Comparison of ENCODE assay signal across 1 cellular context in the genomic region with DNA sequence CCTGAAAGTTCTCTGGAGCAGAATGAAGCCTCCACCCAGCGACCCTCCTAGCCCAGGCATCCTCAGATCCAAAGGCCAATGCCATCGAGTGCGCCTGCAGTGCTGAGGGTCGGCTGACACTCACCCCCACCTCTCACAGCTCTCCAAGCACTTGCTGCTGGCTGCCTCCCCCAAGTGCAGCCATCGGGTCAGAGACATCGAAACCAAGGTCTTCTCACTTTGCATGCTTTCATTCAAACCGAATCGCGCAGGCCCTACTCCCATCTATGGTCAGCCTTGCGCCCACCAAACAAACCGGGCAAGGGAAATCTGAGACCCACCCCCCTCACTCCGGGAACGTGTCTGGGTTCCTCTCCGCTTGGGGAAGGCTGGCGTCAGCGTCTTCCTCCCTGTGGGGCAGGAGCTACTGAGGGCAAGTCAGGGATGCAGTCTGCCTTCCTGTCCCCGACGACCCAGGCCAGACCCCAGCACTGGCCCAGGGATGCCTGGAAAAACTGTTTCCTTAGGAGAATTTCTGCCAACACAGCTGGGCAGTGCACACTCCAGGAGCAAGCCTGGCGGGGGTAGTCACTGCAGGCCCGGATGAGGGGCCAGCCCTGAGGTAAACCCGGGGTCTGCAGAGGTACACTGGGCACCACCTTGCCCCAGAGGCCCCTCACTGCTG.
TF ChIP-seq lines count a peak whose summit lies in the region.

No MANE protein-coding gene starts in this region.

TF ChIP-seq in HCT116, 20 proteins besides CTCF, POLR2A, EP300 and RAD21 (continued from another document):
- TF ChIP-seq EGR1 (IDR thresholded peaks at IDR 0.05; ENCODE audit: low read depth) (no peak), ELF1 (IDR thresholded peaks at IDR 0.05; ENCODE audit: borderline replicate concordance, low read depth) (no peak), YY1 (IDR thresholded peaks at IDR 0.05; ENCODE audit: extremely low read depth, insufficient replicate concordance, low read depth, low read length) (no peak), CEBPB (IDR thresholded peaks at IDR 0.05; ENCODE audit: low read depth) (no peak), JUND (IDR thresholded peaks at IDR 0.05) (no peak), SRF (IDR thresholded peaks at IDR 0.05; ENCODE audit: low read depth) (no peak), EZH2 (IDR thresholded peaks at IDR 0.05) (no peak), TCF7L2 (IDR thresholded peaks at IDR 0.05; ENCODE audit: borderline replicate concordance, extremely low read depth, insufficient read depth, insufficient read length) (no peak), SP1 (IDR thresholded peaks at IDR 0.05; ENCODE audit: low read depth) (no peak), POLR2AphosphoS5 (IDR thresholded peaks at IDR 0.05; ENCODE audit: low read depth, low read length) (no peak)
- TF ChIP-seq, protein P1, sequence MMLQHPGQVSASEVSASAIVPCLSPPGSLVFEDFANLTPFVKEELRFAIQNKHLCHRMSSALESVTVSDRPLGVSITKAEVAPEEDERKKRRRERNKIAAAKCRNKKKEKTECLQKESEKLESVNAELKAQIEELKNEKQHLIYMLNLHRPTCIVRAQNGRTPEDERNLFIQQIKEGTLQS (IDR thresholded peaks at IDR 0.05) = no peak
